Comparison of ENCODE assay signal across 8 cellular contexts in genomic region chr13:21326155-21327030, GRCh38.
A peak's percentile ranks its signal among the peaks of the same experiment; 100 is the strongest.
DNase-seq lines count a peak whose midpoint lies in the region; ATAC-seq, FAIRE-seq and TF ChIP-seq lines count a peak whose summit lies in the region.

No MANE protein-coding gene starts in this region.

- TF ChIP-seq CTCF in glutamatergic neuron (IDR thresholded peaks at IDR 0.05; ENCODE audit: partially characterized antibody, unreplicated experiment) = no peak

- peak overlapping the region; percentile 77 for H3K27ac ChIP-seq in neuronal stem cell (replicated peaks; ENCODE audit: low read length)

- no peaks in the 10 kb centered on the region for H3K9me3 Mint-ChIP-seq in activated CD8-positive, alpha-beta memory T cell treated with anti-CD3 and anti-CD28 coated beads, Interleukin-2, amount 10 ng/mL, durations not matched to agents 7 days and 5 days (ENCODE audit: low read depth)
- H3K9me3 Mint-ChIP-seq in glutamatergic neuron (ENCODE audit: unreplicated experiment) = peaks cover 4% of the 10 kb centered on the region

- no peak overlapping the region for H2AK5ac ChIP-seq in neuronal stem cell (ENCODE audit: low read depth, low read length)

- peak overlapping the region; percentile 52 for H2BK120ac ChIP-seq in neuronal stem cell (ENCODE audit: low read depth, low read length)

- no CpG with 5 or more reads among the region's 52 CpGs for WGBS in neuronal stem cell (ENCODE audit: extremely low coverage in 2 of 2, insufficient read length in 2 of 2, insufficient replicate concordance in 1 of 2), 2 donors

- H2BK12ac ChIP-seq in neuronal stem cell (ENCODE audit: low read length) = no peak overlapping the region

- H3K4me1 ChIP-seq in neuronal stem cell (ENCODE audit: control insufficient read depth in 2 of 2, insufficient read depth in 1 of 2, low read depth in 1 of 2, low read length in 2 of 2) = peaks cover 3 to 15% of the 10 kb centered on the region in 2 donors

- H2AFZ ChIP-seq in neuronal stem cell (ENCODE audit: low read length) = peak overlapping the region; percentile 85

- H3K4me3 ChIP-seq in neuronal stem cell (ENCODE audit: low read length in 2 of 2) = peak overlapping the region; percentile 33 to 83

- no peak for FAIRE-seq in H54 (lab: Jason Lieb, UNC)

- H2BK15ac ChIP-seq in neuronal stem cell (ENCODE audit: low read length) = peak overlapping the region; percentile 49

- H3K9ac ChIP-seq in neuronal stem cell (ENCODE audit: low read depth, low read length, poor library complexity) = peak overlapping the region; percentile 66

- no peak overlapping the region for H3K23ac ChIP-seq in neuronal stem cell (ENCODE audit: low read depth, low read length, poor library complexity)

- no peaks in the 10 kb centered on the region for H3K9me3 ChIP-seq in neuronal stem cell (replicated peaks in 1 of 2; ENCODE audit: control insufficient read depth in 2 of 2, insufficient read depth in 1 of 2, low read depth in 1 of 2, low read length in 2 of 2)

- H3K27me3 ChIP-seq in neuronal stem cell (ENCODE audit: control insufficient read depth in 3 of 3, insufficient read depth in 3 of 3, low read depth in 1 of 3, low read length in 3 of 3) = no peaks in the 10 kb centered on the region

- H3K79me1 ChIP-seq in neuronal stem cell (ENCODE audit: low read depth, low read length) = no peaks in the 10 kb centered on the region

- ATAC-seq in activated CD8-positive, alpha-beta memory T cell treated with anti-CD3 and anti-CD28 coated beads, Interleukin-2, amount 10 ng/mL, durations not matched to agents 7 days and 5 days = no peak
- ATAC-seq in HG03457 (IDR thresholded peaks at IDR 0.05; ENCODE audit: unreplicated experiment) = no peak
- no peak for ATAC-seq in GM19455 (IDR thresholded peaks at IDR 0.05; ENCODE audit: unreplicated experiment)
- ATAC-seq in GM21360 (IDR thresholded peaks at IDR 0.05; ENCODE audit: unreplicated experiment) = no peak

- H2BK5ac ChIP-seq in neuronal stem cell (ENCODE audit: low read length) = no peak overlapping the region

- H4K91ac ChIP-seq in neuronal stem cell (ENCODE audit: low read depth, low read length, poor library complexity) = peak overlapping the region; percentile 16

- peak overlapping the region; percentile 10 for H3K4me3 Mint-ChIP-seq in activated CD8-positive, alpha-beta memory T cell treated with anti-CD3 and anti-CD28 coated beads, Interleukin-2, amount 10 ng/mL, durations not matched to agents 7 days and 5 days
- H3K4me3 Mint-ChIP-seq in glutamatergic neuron (ENCODE audit: unreplicated experiment) = peak overlapping the region; percentile 87

- H3K27me3 Mint-ChIP-seq in activated CD8-positive, alpha-beta memory T cell treated with anti-CD3 and anti-CD28 coated beads, Interleukin-2, amount 10 ng/mL, durations not matched to agents 7 days and 5 days = no peaks in the 10 kb centered on the region
- H3K27me3 Mint-ChIP-seq in glutamatergic neuron (ENCODE audit: unreplicated experiment) = peaks cover 8% of the 10 kb centered on the region

- H3K4me1 Mint-ChIP-seq in activated CD8-positive, alpha-beta memory T cell treated with anti-CD3 and anti-CD28 coated beads, Interleukin-2, amount 10 ng/mL, durations not matched to agents 7 days and 5 days = peaks cover 48% of the 10 kb centered on the region
- H3K4me1 Mint-ChIP-seq in glutamatergic neuron (ENCODE audit: low read depth, unreplicated experiment) = peaks cover 37% of the 10 kb centered on the region

- CTCF ChIA-PET in activated CD8-positive, alpha-beta memory T cell treated with anti-CD3 and anti-CD28 coated beads, Interleukin-2, amount 10 ng/mL, durations not matched to agents 7 days and 5 days (lab: Charles Lee) = interaction anchor here (2.0 kb wide), 1 partner anchor 151 kb away, joined by 5 read pairs; no protein-coding TSS in a partner anchor

- no peak overlapping the region for H4K8ac ChIP-seq in neuronal stem cell (ENCODE audit: low read depth, low read length)

- H3K36me3 Mint-ChIP-seq in activated CD8-positive, alpha-beta memory T cell treated with anti-CD3 and anti-CD28 coated beads, Interleukin-2, amount 10 ng/mL, durations not matched to agents 7 days and 5 days = peaks cover 20% of the 10 kb centered on the region
- no peaks in the 10 kb centered on the region for H3K36me3 Mint-ChIP-seq in glutamatergic neuron (ENCODE audit: unreplicated experiment)

- TF ChIP-seq POLR2A in H54 (IDR thresholded peaks at IDR 0.05; ENCODE audit: low read depth, low read length) = peak; percentile 22; the same call in 1 of the 2 replicates

- H3K36me3 ChIP-seq in neuronal stem cell (replicated peaks in 1 of 2; ENCODE audit: control insufficient read depth in 2 of 2, insufficient read depth in 2 of 2, low read length in 2 of 2) = no peaks in the 10 kb centered on the region

- no peak overlapping the region for H3K4ac ChIP-seq in neuronal stem cell (ENCODE audit: low read length)

- DNase-seq in H54 (ENCODE audit: insufficient read length, low spot score) (peak; percentile 23), glutamatergic neuron (peak; percentile 47), neuronal stem cell (ENCODE audit: low spot score) (peak; percentile 72), GM19240 (ENCODE audit: insufficient read length, low spot score) (no peak)
- no peak for DNase-seq in activated CD8-positive, alpha-beta memory T cell treated with anti-CD3 and anti-CD28 coated beads, Interleukin-2, amount 10 ng/mL, durations not matched to agents 7 days and 5 days

- H3K14ac ChIP-seq in neuronal stem cell (ENCODE audit: low read length) = peak overlapping the region; percentile 58

- H3K18ac ChIP-seq in neuronal stem cell (ENCODE audit: low read length) = peak overlapping the region; percentile 97

- peak overlapping the region; percentile 86 for H3K4me2 ChIP-seq in neuronal stem cell (ENCODE audit: insufficient read depth, low read length, poor library complexity, severe bottlenecking)

- no peak overlapping the region for H3K27ac Mint-ChIP-seq in activated CD8-positive, alpha-beta memory T cell treated with anti-CD3 and anti-CD28 coated beads, Interleukin-2, amount 10 ng/mL, durations not matched to agents 7 days and 5 days
- no peak overlapping the region for H3K27ac Mint-ChIP-seq in glutamatergic neuron (ENCODE audit: unreplicated experiment)

Comparison
In these comparisons a context has a peak if more than half of its experiments do, and no peak if none do; other contexts are left out.
1. DNase-seq: peak in H54 (single experiment), glutamatergic neuron (single experiment) and neuronal stem cell (single experiment); none in activated CD8-positive, alpha-beta memory T cell treated with anti-CD3 and anti-CD28 coated beads, Interleukin-2, amount 10 ng/mL, durations not matched to agents 7 days and 5 days (single experiment) and GM19240 (single experiment).